8 cellular contexts compared by ENCODE assay signal in genomic region chr17:67825627-67826588, GRCh38. TPM values are rescaled to one million over a fixed set of nuclear protein-coding genes. Genes with fewer than 3 reads are reported as not detected.
DNase-seq lines count a peak whose midpoint lies in the region; ATAC-seq, FAIRE-seq and TF ChIP-seq lines count a peak whose summit lies in the region.
"Not testable (repeated sequence)": the region's sequence is repeated elsewhere in the genome, so short reads cannot be mapped to it uniquely, and the experiment has no call there.

No MANE protein-coding gene starts in this region.

- WGBS in thyroid gland, 2 donors: 1% methylated on average over 29 to 33 of the region's 94 CpGs

- not testable (repeated sequence) for H3K36me3 ChIP-seq in astrocyte (ENCODE audit: insufficient read depth, low read length); right atrium auricular region; thyroid gland

- peak overlapping the region; percentile 95 for H3K4me2 ChIP-seq in astrocyte (ENCODE audit: low read length)

- H3K9me3 ChIP-seq in astrocyte (ENCODE audit: insufficient read depth, low read depth, low read length); right atrium auricular region; thyroid gland: not testable (repeated sequence)

- H3K27ac Mint-ChIP-seq in astrocyte (ENCODE audit: unreplicated experiment): peak overlapping the region; percentile 92

- peak overlapping the region; percentile 92 for H3K9ac ChIP-seq in astrocyte (ENCODE audit: low read length)

- H3K4me1 ChIP-seq in astrocyte (ENCODE audit: insufficient read depth, low read length): peaks cover 12% of the 10 kb centered on the region
- peaks cover 0 to 40% of the 10 kb centered on the region in 2 donors for H3K4me1 ChIP-seq in right atrium auricular region
- H3K4me1 ChIP-seq in thyroid gland: peaks cover 18 to 20% of the 10 kb centered on the region in 2 donors

- not testable (repeated sequence) for H3K36me3 Mint-ChIP-seq in astrocyte (ENCODE audit: low read depth, unreplicated experiment)

- H3K4me3 Mint-ChIP-seq in astrocyte (ENCODE audit: unreplicated experiment): peak overlapping the region; percentile 95

- H2AFZ ChIP-seq in astrocyte (ENCODE audit: low read depth, low read length): peak overlapping the region; percentile 85

- peak; percentile 95 for FAIRE-seq in GM12891 (lab: Jason Lieb, UNC)
- FAIRE-seq in astrocyte (lab: Jason Lieb, UNC): not testable (repeated sequence)

- peaks cover 20% of the 10 kb centered on the region for H3K4me1 Mint-ChIP-seq in astrocyte (ENCODE audit: low read depth, unreplicated experiment)

- H3K4me3 ChIP-seq in astrocyte (ENCODE audit: insufficient read depth, low read depth, low read length) (peak overlapping the region; percentile 83), right atrium auricular region (peak overlapping the region; percentile 87 to 96), thyroid gland (replicated peaks in 1 of 3) (peak overlapping the region in 2 of 3 donors; percentile 19 to 55)

- not testable (repeated sequence) for H3K9me3 Mint-ChIP-seq in astrocyte (ENCODE audit: unreplicated experiment)

- not testable (repeated sequence) for H3K27me3 Mint-ChIP-seq in astrocyte (ENCODE audit: low read depth, unreplicated experiment)

- not testable (repeated sequence) for H3K27me3 ChIP-seq in astrocyte (ENCODE audit: insufficient read depth, low read length); right atrium auricular region; thyroid gland

- peaks cover 45% of the 10 kb centered on the region for H4K20me1 ChIP-seq in astrocyte (ENCODE audit: insufficient read depth, low read length)

- H3K27ac ChIP-seq in astrocyte (ENCODE audit: low read depth, low read length): peak overlapping the region; percentile 82
- peak overlapping the region; percentile 88 to 96 for H3K27ac ChIP-seq in right atrium auricular region
- H3K27ac ChIP-seq in thyroid gland: peak overlapping the region; percentile 88 to 96 (median 90)

- H3K79me2 ChIP-seq in astrocyte (ENCODE audit: insufficient read depth, low read length): peaks cover 50% of the 10 kb centered on the region

- TF ChIP-seq POLR2A in GM12891 (IDR thresholded peaks at IDR 0.05; ENCODE audit: low read depth, low read length): peak; percentile 36; the same call in 1 of the 2 replicates
- not testable (repeated sequence) for TF ChIP-seq POLR2A in thyroid gland (IDR thresholded peaks at IDR 0.05)

- not testable (repeated sequence) for TF ChIP-seq CTCF in astrocyte (IDR thresholded peaks at IDR 0.05; ENCODE audit: insufficient read depth, low read depth, low read length); right atrium auricular region (IDR thresholded peaks at IDR 0.05); thyroid gland (IDR thresholded peaks at IDR 0.05)

- intact Hi-C loops in thyroid gland (cut with DNase I): not testable (repeated sequence)

- not testable (repeated sequence) for DNase-seq in GM12891 (ENCODE audit: insufficient read length, low spot score)
- DNase-seq in NCI-H1105 (lab: John Stamatoyannopoulos, UW): peak; percentile 7
- DNase-seq in UCSD-AML1 (lab: John Stamatoyannopoulos, UW; ENCODE audit: unreplicated experiment): peak; percentile 65
- DNase-seq in astrocyte (ENCODE audit: low read depth): peak; percentile 27
- peak; percentile 59 for DNase-seq in right atrium auricular region (ENCODE audit: low spot score)
- peak; percentile 47 for DNase-seq in pons (ENCODE audit: low spot score)
- peak; percentile 30 to 36 for DNase-seq in thyroid gland

- ATAC-seq in HG02678 (IDR thresholded peaks at IDR 0.05; ENCODE audit: unreplicated experiment): peak; percentile 44

TF ChIP-seq in GM12891, 5 proteins besides CTCF, POLR2A, EP300 and RAD21:
- peak; percentile 63; the same call in 1 of the 2 replicates for TF ChIP-seq POLR2AphosphoS5 (IDR thresholded peaks at IDR 0.05; ENCODE audit: low read depth, low read length)

RNA-seq across cellular contexts. Expression of gene BPTF, which starts 0.6 kb away (rescaled TPM):
- 28.0 TPM for polyA plus RNA-seq in GM12891 (2012; ENCODE audit: low read depth, missing spikeins)
- 72.7 and 73.9 TPM in 2 replicates for total RNA-seq in astrocyte
- total RNA-seq in right atrium auricular region: 10 to 100 TPM; 60.3 to 92.3 TPM
- 100 to 1,000 TPM in 3 of 4 donors, 10 to 100 TPM in 1; 88.8 to 143 (median 116) TPM for total RNA-seq in thyroid gland

Comparison
In these comparisons a context has a peak if more than half of its experiments do, and no peak if none do; other contexts are left out.
1. H3K4me3 ChIP-seq: peak in every context shown above with its lines; median percentile 92 in right atrium auricular region; 83 in astrocyte; 37 in thyroid gland.